Comparison of ENCODE assay signal across 13 cellular contexts in genomic region chr3:58531956-58532355, GRCh38. TPM values are rescaled to one million over a fixed set of nuclear protein-coding genes. Genes with fewer than 3 reads are reported as not detected.
A peak's percentile ranks its signal among the peaks of the same experiment; 100 is the strongest.
DNase-seq lines count a peak whose midpoint lies in the region; FAIRE-seq and TF ChIP-seq lines count a peak whose summit lies in the region.
"Had no signal": no experiment of that assay in that cellular context is flagged by ENCODE, and none has a peak within 500 bp of the region (broad histone marks: within the 10 kb centered on the region; RNA-seq: fewer than 3 reads in every experiment).

No MANE protein-coding gene starts in this region.

- no peaks in the 10 kb centered on the region for H3F3A ChIP-seq in DOHH2 (ENCODE audit: control insufficient read depth, insufficient read depth)

- DNase-seq in ACHN (peak; percentile 19), M059J (ENCODE audit: low read depth) (peak; percentile 43), bronchial epithelial cell (ENCODE audit: low read depth) (peak; percentile 28), dedifferentiated amniotic fluid mesenchymal stem cell (ENCODE audit: extremely low spot score) (no peak), mesenteric fat pad (ENCODE audit: low spot score) (no peak), GM19239 (ENCODE audit: insufficient read length, low spot score) (no peak)
- DNase-seq in activated CD4-positive, CD25-positive, alpha-beta regulatory T cell treated with anti-CD3 and anti-CD28 coated beads, Interleukin-2, amount 50 U/mL, for 72 hours = no peak
- DNase-seq: activated CD4-positive, alpha-beta T cell treated with anti-CD3 and anti-CD28 coated beads, Interleukin-2, amount 50 U/mL, for 1 hour; cerebellar nuclear complex had no signal

- H3K27ac ChIP-seq in DOHH2 (ENCODE audit: low read depth, low read length) = no peak overlapping the region

- H3K9me3 ChIP-seq in DOHH2 (ENCODE audit: control insufficient read depth, insufficient read depth, low read length) = no peaks in the 10 kb centered on the region
- H3K9me3 ChIP-seq: Caco-2 had no signal

- FAIRE-seq in bronchial epithelial cell (lab: Jason Lieb, UNC) = no peak
- no peak for FAIRE-seq in GM19239 (lab: Jason Lieb, UNC)

- H4K20me1 ChIP-seq in DOHH2 (ENCODE audit: control insufficient read depth, insufficient read depth, low read depth, low read length) = no peaks in the 10 kb centered on the region

- TF ChIP-seq CTCF in DOHH2 (IDR thresholded peaks at IDR 0.05; ENCODE audit: low read depth, low read length, poor library complexity, severe bottlenecking) (peak; percentile 56), bronchial epithelial cell (IDR thresholded peaks at IDR 0.05; ENCODE audit: insufficient read depth, low read length, severe bottlenecking) (peak; percentile 9)

- in situ Hi-C loops in ACHN (cut with HindIII; ENCODE audit: low pct_ligation_motif_present, low pct_unique_long_range_greater_than_20kb, low sequenced_read_pairs) = no loop called here

- peaks cover 11% of the 10 kb centered on the region; the same call in 1 of the 2 replicates for H3K4me1 ChIP-seq in DOHH2 (ENCODE audit: control insufficient read depth, low read length)

- H3K36me3 ChIP-seq in DOHH2 (ENCODE audit: control insufficient read depth, low read length) (no peaks in the 10 kb centered on the region), bronchial epithelial cell (ENCODE audit: control insufficient read depth, insufficient read depth, low read length) (no peaks in the 10 kb centered on the region)

- H3K27me3 ChIP-seq in DOHH2 (ENCODE audit: control insufficient read depth, low read length) (no peaks in the 10 kb centered on the region), bronchial epithelial cell (ENCODE audit: control insufficient read depth, insufficient read depth, low read length) (no peaks in the 10 kb centered on the region)

- H3K9me2 ChIP-seq in DOHH2 (replicated peaks; ENCODE audit: control insufficient read depth, low read length) = no peaks in the 10 kb centered on the region

- no peak overlapping the region for H3K4me3 ChIP-seq in DOHH2 (ENCODE audit: low read length)
- H3K4me3 ChIP-seq in bronchial epithelial cell (ENCODE audit: low read depth, low read length) = no peak overlapping the region

- no peak overlapping the region for H3K4me2 ChIP-seq in DOHH2 (ENCODE audit: low read length)

- H3K79me2 ChIP-seq in DOHH2 (ENCODE audit: control insufficient read depth, low read length) = no peaks in the 10 kb centered on the region

RNA-seq across cellular contexts. Expression of gene ACOX2, which starts 5.0 kb away (rescaled TPM):
- 2.8 and 18.5 TPM in 2 replicates for total RNA-seq in M059J (2014; rRNA removed; shearing (Covaris generic))
- total RNA-seq in bronchial epithelial cell = 0.26 TPM in 1 of 2 replicates, not detected in the other
- 18.8 TPM for total RNA-seq in mesenteric fat pad
- total RNA-seq: activated naive CD4-positive, alpha-beta T cell treated with anti-CD3 and anti-CD28 coated beads for 36 hours; T-helper 1 cell treated with Interleukin-12 subunit alpha and Interleukin-12 subunit beta and Interleukin-4 antibody, amounts not matched to agents 30 ng/mL and 1 ng/mL, for 36 hours had no signal

RNA-seq across cellular contexts. Expression of gene KCTD6, which starts 40.1 kb away (rescaled TPM):
- 5.7 and 11.6 TPM in 2 replicates for total RNA-seq in M059J (2014; rRNA removed; shearing (Covaris generic))
- total RNA-seq in bronchial epithelial cell = 3.9 and 5.0 TPM in 2 replicates
- total RNA-seq in mesenteric fat pad = 8.0 TPM

RNA-seq across cellular contexts. Expression of gene FAM107A, which starts 45.2 kb away (rescaled TPM):
- 0.12 and 0.42 TPM in 2 replicates for total RNA-seq in M059J (2014; rRNA removed; shearing (Covaris generic))
- not detected in 2 replicates for total RNA-seq in bronchial epithelial cell
- 39.2 TPM for total RNA-seq in mesenteric fat pad
- total RNA-seq: activated naive CD4-positive, alpha-beta T cell treated with anti-CD3 and anti-CD28 coated beads for 36 hours; Caco-2; T-helper 1 cell treated with Interleukin-12 subunit alpha and Interleukin-12 subunit beta and Interleukin-4 antibody, amounts not matched to agents 30 ng/mL and 1 ng/mL, for 36 hours had no signal

Comparison
In these comparisons a context has a peak if more than half of its experiments do, and no peak if none do; other contexts are left out.
1. DNase-seq: peak in ACHN (single experiment), M059J (single experiment) and bronchial epithelial cell (single experiment); none in dedifferentiated amniotic fluid mesenchymal stem cell (single experiment), mesenteric fat pad (single experiment), GM19239 (single experiment) and activated CD4-positive, CD25-positive, alpha-beta regulatory T cell treated with anti-CD3 and anti-CD28 coated beads, Interleukin-2, amount 50 U/mL, for 72 hours (single experiment).
2. RNA of gene FAM107A, which starts 45.2 kb away (total RNA-seq): 39.2 TPM in mesenteric fat pad (single experiment); 0.12 to 0.42 TPM in M059J and not detected in bronchial epithelial cell; every median in the first group is over 10 times any median in the second.